8 cellular contexts compared by ENCODE assay signal in genomic region chr13:45393941-45394570, GRCh38. TPM values are rescaled to one million over a fixed set of nuclear protein-coding genes. Genes with fewer than 3 reads are reported as not detected.
DNase-seq lines count a peak whose midpoint lies in the region; ATAC-seq and TF ChIP-seq lines count a peak whose summit lies in the region.

No MANE protein-coding gene starts in this region.

- H3K27me3 ChIP-seq in HUES48 (ENCODE audit: control insufficient read depth, insufficient read depth, low read length) = no peaks in the 10 kb centered on the region
- H3K27me3 ChIP-seq in lung (ENCODE audit: control insufficient read depth, insufficient read depth) = no peaks in the 10 kb centered on the region

- peaks cover 4% of the 10 kb centered on the region; the same call in 1 of the 2 replicates for H3K4me1 ChIP-seq in HUES48 (ENCODE audit: control insufficient read depth, insufficient read depth, low read length)
- peaks cover 2 to 16% of the 10 kb centered on the region in 2 donors for H3K4me1 ChIP-seq in lung (ENCODE audit: control insufficient read depth in 2 of 2, insufficient read depth in 2 of 2, low read length in 2 of 2)

- H3K9me3 ChIP-seq in HUES48 (ENCODE audit: control insufficient read depth, insufficient read depth, low read length) = no peaks in the 10 kb centered on the region
- H3K9me3 ChIP-seq in lung (ENCODE audit: control insufficient read depth in 2 of 2, insufficient read depth in 1 of 2, low read length in 1 of 2) = no peaks in the 10 kb centered on the region

- TF ChIP-seq CTCF in coronary artery (IDR thresholded peaks at IDR 0.05) (peak; percentile 40), lung (IDR thresholded peaks at IDR 0.05; ENCODE audit: control extremely low read depth, extremely low read depth) (peak; percentile 14)

- DNase-seq in NCI-H2081 (lab: John Stamatoyannopoulos, UW) = peak; percentile 23 to 57
- no peak for DNase-seq in NCI-H2081 treated with DMSO at 0.1 percent for 48 hours (lab: John Stamatoyannopoulos, UW)
- DNase-seq in SK-MEL-5 (ENCODE audit: low read depth, low spot score) = peak; percentile 80
- DNase-seq in coronary artery (ENCODE audit: low spot score) = peak; percentile 36
- no peak for DNase-seq in lung (ENCODE audit: low spot score)

- H3K4me3 ChIP-seq in HUES48 (ENCODE audit: low read depth, low read length) (no peak overlapping the region), coronary artery (no peak overlapping the region), lung (no peak overlapping the region)

- 38 to 56% methylated on average over 4 of the region's 4 CpGs for WGBS in lung, 2 donors

- H3K9ac ChIP-seq in HUES48 (ENCODE audit: low read depth, low read length) = no peak overlapping the region

- in situ Hi-C loops in SK-MEL-5 (cut with HindIII; ENCODE audit: low pct_unique_long_range_greater_than_20kb, low sequenced_read_pairs) = no loop called here

- peaks cover 26% of the 10 kb centered on the region for H3K36me3 ChIP-seq in HUES48 (ENCODE audit: control insufficient read depth, insufficient read depth, low read length)
- peaks cover 18 to 22% of the 10 kb centered on the region in 2 donors for H3K36me3 ChIP-seq in lung (ENCODE audit: control insufficient read depth in 2 of 2, insufficient read depth in 2 of 2, low read length in 2 of 2)

- H3K27ac ChIP-seq in HUES48 (ENCODE audit: low read depth, low read length) (peak overlapping the region; percentile 26), coronary artery (no peak overlapping the region), lung (ENCODE audit: low read depth in 1 of 2, low read length in 1 of 2) (no peak overlapping the region)

- ATAC-seq in lung (ENCODE audit: insufficient read depth, low FRiP score) (peak; percentile 75), GM19452 (IDR thresholded peaks at IDR 0.05; ENCODE audit: unreplicated experiment) (no peak), HG02938 (IDR thresholded peaks at IDR 0.05; ENCODE audit: unreplicated experiment) (no peak)

RNA-seq across cellular contexts. Expression of gene SLC25A30, which starts 24.1 kb away (rescaled TPM):
- total RNA-seq in SK-MEL-5 (2014; rRNA removed; shearing (Covaris generic)) = 14.7 and 14.9 TPM in 2 replicates
- polyA plus RNA-seq in SK-MEL-5 (2015; cell fraction: cytosol; rRNA removed) = 19.1 and 20.6 TPM in 2 replicates
- 12.7 and 18.2 TPM in 2 replicates for polyA plus RNA-seq in SK-MEL-5 (2015; cell fraction: nucleus; rRNA removed)
- 10 to 100 TPM; 13.0 to 24.3 TPM for total RNA-seq in lung
- 1 to 10 TPM; 7.3 to 7.4 TPM for polyA plus RNA-seq in lung

RNA-seq across cellular contexts. Expression of gene TPT1, which starts 53.1 kb away (rescaled TPM):
- total RNA-seq in SK-MEL-5 (2014; rRNA removed; shearing (Covaris generic)) = 3,844 and 3,941 TPM in 2 replicates
- 3,198 and 3,797 TPM in 2 replicates for polyA plus RNA-seq in SK-MEL-5 (2015; cell fraction: cytosol; rRNA removed)
- polyA plus RNA-seq in SK-MEL-5 (2015; cell fraction: nucleus; rRNA removed) = 587 and 743 TPM in 2 replicates
- 1,000 to 10,000 TPM; 2,791 to 4,410 TPM for total RNA-seq in lung
- 1,000 to 10,000 TPM; 4,352 to 8,629 TPM for polyA plus RNA-seq in lung

Comparison
In these comparisons a context has a peak if more than half of its experiments do, and no peak if none do; other contexts are left out.
1. DNase-seq: peak in NCI-H2081 (2 of 2), SK-MEL-5 (single experiment) and coronary artery (single experiment); none in NCI-H2081 treated with DMSO at 0.1 percent for 48 hours (single experiment) and lung (single experiment).